3 cellular contexts compared by ENCODE assay signal in the genomic region with DNA sequence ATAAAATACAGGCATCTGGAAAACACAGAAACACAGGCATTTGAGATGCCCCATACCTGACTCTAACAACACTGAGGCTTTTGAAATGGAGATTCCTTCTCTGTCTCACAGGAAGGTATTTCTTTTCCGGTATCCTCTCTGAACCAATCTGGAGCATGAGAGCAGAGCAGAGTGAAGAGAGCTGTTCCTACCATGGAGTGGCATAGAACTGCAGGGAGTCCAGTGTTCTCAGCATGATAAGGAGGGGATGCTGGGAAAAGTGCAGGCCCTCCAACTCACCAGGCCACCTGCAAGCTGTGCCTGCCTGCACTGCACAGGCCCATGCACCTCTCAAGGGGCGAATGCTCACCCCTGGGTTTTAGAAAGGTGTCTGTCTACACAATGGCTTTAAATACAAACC.
TF ChIP-seq lines count a peak whose summit lies in the region.

No MANE protein-coding gene starts in this region.

TF ChIP-seq in GM23338, 12 proteins besides CTCF, POLR2A, EP300 and RAD21:
- TF ChIP-seq ZNF331 (CRISPR knock-in tag; IDR thresholded peaks at IDR 0.05; ENCODE audit: low read depth) (no peak), EZH2phosphoT487 (IDR thresholded peaks at IDR 0.05; ENCODE audit: unreplicated experiment) (no peak), CREB1 (CRISPR knock-in tag; IDR thresholded peaks at IDR 0.05; ENCODE audit: low read depth) (no peak), JUNB (IDR thresholded peaks at IDR 0.05; ENCODE audit: unreplicated experiment) (no peak), STAT1 (IDR thresholded peaks at IDR 0.05; ENCODE audit: unreplicated experiment) (no peak), ZNF462 (CRISPR knock-in tag; IDR thresholded peaks at IDR 0.05) (no peak), ZNF114 (CRISPR knock-in tag; IDR thresholded peaks at IDR 0.05) (no peak)

TF ChIP-seq in HEK293, 187 proteins besides CTCF, POLR2A, EP300 and RAD21:
- TF ChIP-seq IKZF3 (tag by site-specific recombination; IDR thresholded peaks at IDR 0.05) (no peak), ZNF202 (tag by site-specific recombination; IDR thresholded peaks at IDR 0.05; ENCODE audit: borderline replicate concordance) (no peak), ZIC2 (tag by site-specific recombination; IDR thresholded peaks at IDR 0.05) (peak; percentile 72), ZNF76 (tag by site-specific recombination; IDR thresholded peaks at IDR 0.05; ENCODE audit: borderline replicate concordance, low read depth) (no peak), ZNF449 (tag by site-specific recombination; IDR thresholded peaks at IDR 0.05) (no peak)
- TF ChIP-seq, protein P1, sequence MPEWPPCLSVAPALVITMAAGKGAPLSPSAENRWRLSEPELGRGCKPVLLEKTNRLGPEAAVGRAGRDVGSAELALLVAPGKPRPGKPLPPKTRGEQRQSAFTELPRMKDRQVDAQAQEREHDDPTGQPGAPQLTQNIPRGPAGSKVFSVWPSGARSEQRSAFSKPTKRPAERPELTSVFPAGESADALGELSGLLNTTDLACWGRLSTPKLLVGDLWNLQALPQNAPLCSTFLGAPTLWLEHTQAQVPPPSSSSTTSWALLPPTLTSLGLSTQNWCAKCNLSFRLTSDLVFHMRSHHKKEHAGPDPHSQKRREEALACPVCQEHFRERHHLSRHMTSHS (tag by site-specific recombination; IDR thresholded peaks at IDR 0.05) = no peak
TF ChIP-seq in HEK293: peak in this region for 1.

TF ChIP-seq in H1, 55 proteins besides CTCF, POLR2A, EP300 and RAD21 (continued from another document):
- TF ChIP-seq CHD2 (IDR thresholded peaks at IDR 0.05; ENCODE audit: low read length) = no peak
- no peak for TF ChIP-seq CTBP2 (IDR thresholded peaks at IDR 0.05; ENCODE audit: borderline replicate concordance, insufficient read depth, insufficient read length, low read length)
- no peak for TF ChIP-seq TAF1 (IDR thresholded peaks at IDR 0.05; ENCODE audit: low read depth, low read length)
- TF ChIP-seq MAFK (IDR thresholded peaks at IDR 0.05; ENCODE audit: low read depth, low read length) = no peak
- TF ChIP-seq BRCA1 (IDR thresholded peaks at IDR 0.05; ENCODE audit: low read depth, low read length) = no peak
- no peak for TF ChIP-seq SUZ12 (IDR thresholded peaks at IDR 0.05; ENCODE audit: low read length)
- no peak for TF ChIP-seq NRF1 (IDR thresholded peaks at IDR 0.05; ENCODE audit: low read depth, low read length)
- TF ChIP-seq TAF7 (optimal IDR thresholded peaks at IDR 0.05; ENCODE audit: borderline replicate concordance, low read depth, low read length) = no peak
- TF ChIP-seq CEBPB (IDR thresholded peaks at IDR 0.05; ENCODE audit: low read depth, low read length) = no peak
- TF ChIP-seq BACH1 (IDR thresholded peaks at IDR 0.05; ENCODE audit: low read length) = no peak
- no peak for TF ChIP-seq PHF8 (conservative IDR thresholded peaks at IDR 0.05; ENCODE audit: low read depth, low read length)
- no peak for TF ChIP-seq POLR2AphosphoS5 (IDR thresholded peaks at IDR 0.05; ENCODE audit: low read depth, low read length)
- no peak for TF ChIP-seq SAP30 (IDR thresholded peaks at IDR 0.05; ENCODE audit: insufficient read depth, insufficient replicate concordance, low read length)
- TF ChIP-seq CBX5 (IDR thresholded peaks at IDR 0.05; ENCODE audit: low read depth, low read length) = no peak
- no peak for TF ChIP-seq BCL11A (IDR thresholded peaks at IDR 0.05; ENCODE audit: low read depth in 2 of 2, low read length in 2 of 2)
- TF ChIP-seq NANOG (IDR thresholded peaks at IDR 0.05; ENCODE audit: insufficient read depth, low read depth, low read length, poor library complexity, severe bottlenecking) = no peak
- no peak for TF ChIP-seq RFX5 (IDR thresholded peaks at IDR 0.05; ENCODE audit: borderline replicate concordance, low read depth, low read length)
- TF ChIP-seq CHD1 (IDR thresholded peaks at IDR 0.05; ENCODE audit: low read depth, low read length) = no peak
- no peak for TF ChIP-seq ASH2L (IDR thresholded peaks at IDR 0.05; ENCODE audit: low read length)
TF ChIP-seq in H1: peak in this region for 0.
